29 cellular contexts compared by ENCODE assay signal in the genomic region with DNA sequence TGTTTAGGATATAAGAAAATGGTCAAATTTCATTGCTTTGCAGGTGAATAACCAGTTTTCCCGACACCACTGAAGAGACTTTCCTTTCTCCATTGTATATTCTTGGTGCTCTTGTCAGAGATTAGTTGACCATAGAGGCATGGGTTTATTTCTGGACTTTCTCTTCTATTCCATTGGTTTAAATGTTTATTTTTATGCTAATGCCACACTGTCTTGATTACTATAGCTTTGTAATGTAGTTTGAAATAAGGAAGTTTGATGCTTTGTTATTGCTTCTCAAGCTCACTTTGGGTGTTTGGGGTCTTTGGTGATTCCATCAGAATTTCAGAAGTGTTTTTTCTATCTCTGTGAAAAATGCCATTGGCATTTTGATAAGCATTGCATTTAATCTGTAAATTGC.
"Had no signal": no experiment of that assay in that cellular context is flagged by ENCODE, and none has a peak within 500 bp of the region (broad histone marks: within the 10 kb centered on the region; RNA-seq: fewer than 3 reads in every experiment).

No MANE protein-coding gene starts in this region.

- FAIRE-seq: urothelium cell line had no signal

- H3K4me1 ChIP-seq: stomach, suprapubic skin, testis, thyroid gland, tibial nerve, transverse colon, upper lobe of left lung, upper lobe of right lung, uterus, vagina had no signal

- H3K4me1 Mint-ChIP-seq: stimulated activated effector memory CD8-positive, alpha-beta T cell treated with anti-CD3 and anti-CD28 coated beads, Interleukin-12 subunit alpha, Interleukin-12 subunit beta, amount 100 ng/mL, for 72 hours; stimulated activated memory B cell treated with anti-CD40 and anti-IgM and Interleukin-4, amounts not matched to agents 10 μg/mL and 1 μg/mL and 100 μg/mL, for 72 hours; stimulated activated naive B cell treated with anti-CD40 and anti-IgM and Interleukin-4, amounts not matched to agents 10 μg/mL and 1 μg/mL and 100 μg/mL, for 72 hours; stimulated activated naive CD8-positive, alpha-beta T cell treated with anti-CD3 and anti-CD28 coated beads, Interleukin-15, amount 100 ng/mL, for 72 hours had no signal

- H3K36me3 ChIP-seq: stomach, suprapubic skin, thoracic aorta, thyroid gland, tibial artery, tibial nerve, transverse colon, upper lobe of left lung, upper lobe of right lung, uterus, vagina had no signal

- H3K27ac ChIP-seq: stomach, suprapubic skin, testis, thoracic aorta, thyroid gland, tibial artery, tibial nerve, transverse colon, upper lobe of left lung, upper lobe of right lung, uterus, vagina had no signal

- H3K27ac Mint-ChIP-seq: stimulated activated effector memory CD8-positive, alpha-beta T cell treated with anti-CD3 and anti-CD28 coated beads, Interleukin-12 subunit alpha, Interleukin-12 subunit beta, amount 100 ng/mL, for 72 hours; stimulated activated memory B cell treated with anti-CD40 and anti-IgM and Interleukin-4, amounts not matched to agents 10 μg/mL and 1 μg/mL and 100 μg/mL, for 72 hours; stimulated activated naive B cell treated with anti-CD40 and anti-IgM and Interleukin-4, amounts not matched to agents 10 μg/mL and 1 μg/mL and 100 μg/mL, for 72 hours; stimulated activated naive CD8-positive, alpha-beta T cell treated with anti-CD3 and anti-CD28 coated beads, Interleukin-15, amount 100 ng/mL, for 72 hours; stimulated activated naive CD8-positive, alpha-beta T cell treated with anti-CD3 and anti-CD28 coated beads, Interleukin-15, Interleukin-2, amounts not matched to agents 100 ng/mL and 50 ng/mL, for 24 hours; type B pancreatic cell had no signal

- H3K27me3 ChIP-seq: stomach, suprapubic skin, testis, thyroid gland, tibial artery, tibial nerve, transverse colon, upper lobe of left lung, upper lobe of right lung, uterus, vagina had no signal

- DNase-seq: stimulated activated CD4-positive, alpha-beta T cell treated with anti-CD3 and anti-CD28 coated beads, Interleukin-2, amount 100 ng/mL, for 48 hours; stimulated activated CD4-positive, alpha-beta T cell treated with anti-CD3 and anti-CD28 coated beads, Interleukin-4, amount 100 ng/mL, for 1 hour; stimulated activated CD4-positive, alpha-beta T cell treated with anti-CD3 and anti-CD28 coated beads, Interleukin-4, amount 100 ng/mL, for 24 hours; stimulated activated CD4-positive, alpha-beta T cell treated with anti-CD3 and anti-CD28 coated beads, Interleukin-4, amount 100 ng/mL, for 4 hours; stimulated activated CD8-positive, alpha-beta memory T cell treated with anti-CD3 and anti-CD28 coated beads, Interleukin-4, amount 100 ng/mL, for 48 hours; stimulated activated naive B cell treated with anti-CD40 and anti-IgM and Interleukin-4, amounts not matched to agents 10 μg/mL and 1 μg/mL and 100 μg/mL, for 72 hours; stimulated activated naive CD4-positive, alpha-beta T cell; stimulated activated naive CD4-positive, alpha-beta T cell treated with Interleukin-2 at 50 U/mL for 16 hours; stimulated activated naive CD8-positive, alpha-beta T cell treated with anti-CD3 and anti-CD28 coated beads, Interleukin-15, amount 100 ng/mL, for 72 hours; stimulated activated naive CD8-positive, alpha-beta T cell treated with anti-CD3 and anti-CD28 coated beads, Interleukin-15, Interleukin-2, amounts not matched to agents 100 U/mL and 50 U/mL, for 24 hours; stomach; substantia nigra; testis; thyroid gland; tibial artery; transverse colon; trophoblast cell; upper lobe of left lung; upper lobe of right lung; uterus had no signal

- ATAC-seq: stimulated activated effector memory CD8-positive, alpha-beta T cell treated with anti-CD3 and anti-CD28 coated beads, Interleukin-12 subunit alpha, Interleukin-12 subunit beta, amount 100 ng/mL, for 72 hours; stimulated activated memory B cell treated with anti-CD40 and anti-IgM and Interleukin-4, amounts not matched to agents 10 μg/mL and 1 μg/mL and 100 μg/mL, for 72 hours; stimulated activated naive B cell treated with anti-CD40 and anti-IgM and Interleukin-4, amounts not matched to agents 10 μg/mL and 1 μg/mL and 100 μg/mL, for 72 hours; stimulated activated naive CD8-positive, alpha-beta T cell treated with anti-CD3 and anti-CD28 coated beads, Interleukin-15, amount 100 ng/mL, for 72 hours; stimulated activated naive CD8-positive, alpha-beta T cell treated with anti-CD3 and anti-CD28 coated beads, Interleukin-15, Interleukin-2, amounts not matched to agents 100 U/mL and 50 U/mL, for 24 hours; upper lobe of right lung had no signal

- H3K4me3 ChIP-seq: stomach, suprapubic skin, testis, thoracic aorta, thyroid gland, tibial artery, tibial nerve, transverse colon, upper lobe of left lung, upper lobe of right lung, uterus, vagina had no signal

- H3K36me3 Mint-ChIP-seq: stimulated activated effector memory CD8-positive, alpha-beta T cell treated with anti-CD3 and anti-CD28 coated beads, Interleukin-12 subunit alpha, Interleukin-12 subunit beta, amount 100 ng/mL, for 72 hours; stimulated activated memory B cell treated with anti-CD40 and anti-IgM and Interleukin-4, amounts not matched to agents 10 μg/mL and 1 μg/mL and 100 μg/mL, for 72 hours; stimulated activated naive B cell treated with anti-CD40 and anti-IgM and Interleukin-4, amounts not matched to agents 10 μg/mL and 1 μg/mL and 100 μg/mL, for 72 hours; type B pancreatic cell had no signal

- H3K9me3 ChIP-seq: stomach, testis, thoracic aorta, thyroid gland, transverse colon, upper lobe of left lung, uterus, vagina had no signal

- H3K27me3 Mint-ChIP-seq: stimulated activated memory B cell treated with anti-CD40 and anti-IgM and Interleukin-4, amounts not matched to agents 10 μg/mL and 1 μg/mL and 100 μg/mL, for 72 hours; stimulated activated naive B cell treated with anti-CD40 and anti-IgM and Interleukin-4, amounts not matched to agents 10 μg/mL and 1 μg/mL and 100 μg/mL, for 72 hours; stimulated activated naive CD8-positive, alpha-beta T cell treated with anti-CD3 and anti-CD28 coated beads, Interleukin-15, amount 100 ng/mL, for 72 hours; stimulated activated naive CD8-positive, alpha-beta T cell treated with anti-CD3 and anti-CD28 coated beads, Interleukin-15, Interleukin-2, amounts not matched to agents 100 ng/mL and 50 ng/mL, for 24 hours; type B pancreatic cell had no signal

- H3K4me3 Mint-ChIP-seq: stimulated activated effector memory CD8-positive, alpha-beta T cell treated with anti-CD3 and anti-CD28 coated beads, Interleukin-12 subunit alpha, Interleukin-12 subunit beta, amount 100 ng/mL, for 72 hours; stimulated activated memory B cell treated with anti-CD40 and anti-IgM and Interleukin-4, amounts not matched to agents 10 μg/mL and 1 μg/mL and 100 μg/mL, for 72 hours; stimulated activated naive B cell treated with anti-CD40 and anti-IgM and Interleukin-4, amounts not matched to agents 10 μg/mL and 1 μg/mL and 100 μg/mL, for 72 hours; stimulated activated naive CD8-positive, alpha-beta T cell treated with anti-CD3 and anti-CD28 coated beads, Interleukin-15, amount 100 ng/mL, for 72 hours; stimulated activated naive CD8-positive, alpha-beta T cell treated with anti-CD3 and anti-CD28 coated beads, Interleukin-15, Interleukin-2, amounts not matched to agents 100 ng/mL and 50 ng/mL, for 24 hours; type B pancreatic cell had no signal
